In genomic region chr7:133480868-133481267, GRCh38 we compare ENCODE assay signal across 23 cellular contexts.
DNase-seq lines count a peak whose midpoint lies in the region; ATAC-seq and TF ChIP-seq lines count a peak whose summit lies in the region.
"Had no signal": no experiment of that assay in that cellular context is flagged by ENCODE, and none has a peak within 500 bp of the region (broad histone marks: within the 10 kb centered on the region; RNA-seq: fewer than 3 reads in every experiment).

No MANE protein-coding gene starts in this region.

- peaks cover 22 to 58% (median 33%) of the 10 kb centered on the region in 4 donors for H3K4me1 Mint-ChIP-seq in CD4-positive, CD25-positive, alpha-beta regulatory T cell
- peaks cover 67% of the 10 kb centered on the region for H3K4me1 Mint-ChIP-seq in activated T-helper 2 cell treated with anti-CD3 and anti-CD28 coated beads, Interferon-gamma antibody, Interleukin-2, Interleukin-4, amounts not matched to agents 10 μg/mL and 5 μg/mL and 100 μg/mL, durations not matched to agents 14 hours and 24 hours and 36 hours (ENCODE audit: low read depth)
- H3K4me1 Mint-ChIP-seq in natural killer cell treated with Interleukin-12 subunit alpha and Interleukin-12 subunit beta and Interleukin-15 and Interleukin-18, amount 100 ng/mL, for 72 hours (ENCODE audit: low read depth in 2 of 2): peaks cover 65 to 76% of the 10 kb centered on the region in 2 donors

- H3K27me3 ChIP-seq in CD4-positive, CD25-positive, alpha-beta regulatory T cell (ENCODE audit: control insufficient read depth, insufficient read depth, low read length): no peaks in the 10 kb centered on the region
- H3K27me3 ChIP-seq in DND-41 (ENCODE audit: insufficient read depth, low read length, poor library complexity): no peaks in the 10 kb centered on the region

- no peak overlapping the region for H3K4me3 Mint-ChIP-seq in CD4-positive, CD25-positive, alpha-beta regulatory T cell
- peak overlapping the region; percentile 11 for H3K4me3 Mint-ChIP-seq in activated T-helper 2 cell treated with anti-CD3 and anti-CD28 coated beads, Interferon-gamma antibody, Interleukin-2, Interleukin-4, amounts not matched to agents 10 μg/mL and 5 μg/mL and 100 μg/mL, durations not matched to agents 14 hours and 24 hours and 36 hours (ENCODE audit: low read depth)
- peak overlapping the region; percentile 57 for H3K4me3 Mint-ChIP-seq in natural killer cell treated with Interleukin-12 subunit alpha and Interleukin-12 subunit beta and Interleukin-15 and Interleukin-18, amount 100 ng/mL, for 72 hours
- H3K4me3 Mint-ChIP-seq: HFFc6 had no signal

- no peaks in the 10 kb centered on the region for H3K27me3 Mint-ChIP-seq in CD4-positive, CD25-positive, alpha-beta regulatory T cell
- no peaks in the 10 kb centered on the region for H3K27me3 Mint-ChIP-seq in activated T-helper 2 cell treated with anti-CD3 and anti-CD28 coated beads, Interferon-gamma antibody, Interleukin-2, Interleukin-4, amounts not matched to agents 10 μg/mL and 5 μg/mL and 100 μg/mL, durations not matched to agents 14 hours and 24 hours and 36 hours (ENCODE audit: low read depth)
- no peaks in the 10 kb centered on the region for H3K27me3 Mint-ChIP-seq in natural killer cell treated with Interleukin-12 subunit alpha and Interleukin-12 subunit beta and Interleukin-15 and Interleukin-18, amount 100 ng/mL, for 72 hours

- no peak for TF ChIP-seq CTCF in DND-41 (IDR thresholded peaks at IDR 0.05; ENCODE audit: borderline replicate concordance, extremely low read depth, low read length, poor library complexity, severe bottlenecking)

- H3K9ac ChIP-seq in DND-41 (ENCODE audit: low read depth, low read length): peak overlapping the region; percentile 70
- H3K9ac ChIP-seq: SK-N-SH had no signal

- no peak overlapping the region for H2AFZ ChIP-seq in DND-41 (ENCODE audit: low read depth, low read length)

- peaks cover 25% of the 10 kb centered on the region for H3K4me1 ChIP-seq in CD4-positive, CD25-positive, alpha-beta regulatory T cell (ENCODE audit: control insufficient read depth, insufficient read depth, low read length, poor library complexity, severe bottlenecking)
- H3K4me1 ChIP-seq in DND-41 (ENCODE audit: insufficient read depth, low read length): peaks cover 82% of the 10 kb centered on the region
- H3K4me1 ChIP-seq: A549, Caco-2 had no signal

- no peak for DNase-seq in CD4-positive, CD25-positive, alpha-beta regulatory T cell
- DNase-seq in DND-41 (peak; percentile 43), NCI-H1694 (lab: John Stamatoyannopoulos, UW) (no peak), AML-193 (lab: John Stamatoyannopoulos, UW) (no peak)
- no peak for DNase-seq in activated T-helper 2 cell treated with anti-CD3 and anti-CD28 coated beads, Interferon-gamma antibody, Interleukin-2, Interleukin-4, amounts not matched to agents 10 μg/mL and 5 μg/mL and 100 μg/mL, durations not matched to agents 14 hours and 24 hours and 36 hours (ENCODE audit: low spot score)
- DNase-seq in natural killer cell treated with Interleukin-12 subunit alpha and Interleukin-12 subunit beta and Interleukin-15 and Interleukin-18, amount 100 ng/mL, for 72 hours (ENCODE audit: low spot score): no peak
- DNase-seq: Caco-2, DMS 273 treated with DMSO at 0.1 percent for 48 hours, GOT3, HFFc6, KG1, NCI-H1048, NCI-H1417, NCI-H1694 treated with DMSO at 0.1 percent for 48 hours, NCI-H2081 treated with DMSO at 0.1 percent for 48 hours, NCI-H2171, NCI-H345, NCI-H510A treated with DMSO at 0.1 percent for 48 hours, NCI-H748 treated with DMSO at 0.1 percent for 48 hours, SK-N-SH had no signal

- peak overlapping the region; percentile 68 for H3K4me2 ChIP-seq in DND-41 (ENCODE audit: insufficient read depth, low read length)
- H3K4me2 ChIP-seq: A549, SK-N-SH had no signal

- peaks cover 0 to 2% (median 0%) of the 10 kb centered on the region in 7 donors for H3K9me3 Mint-ChIP-seq in CD4-positive, CD25-positive, alpha-beta regulatory T cell
- H3K9me3 Mint-ChIP-seq in activated T-helper 2 cell treated with anti-CD3 and anti-CD28 coated beads, Interferon-gamma antibody, Interleukin-2, Interleukin-4, amounts not matched to agents 10 μg/mL and 5 μg/mL and 100 μg/mL, durations not matched to agents 14 hours and 24 hours and 36 hours: no peaks in the 10 kb centered on the region
- peaks cover 2% of the 10 kb centered on the region for H3K9me3 Mint-ChIP-seq in natural killer cell treated with Interleukin-12 subunit alpha and Interleukin-12 subunit beta and Interleukin-15 and Interleukin-18, amount 100 ng/mL, for 72 hours
- H3K9me3 Mint-ChIP-seq: HFFc6 had no signal

- intact Hi-C loops in activated T-helper 2 cell treated with anti-CD3 and anti-CD28 coated beads, Interferon-gamma antibody, Interleukin-2, Interleukin-4, amounts not matched to agents 10 μg/mL and 5 μg/mL and 100 μg/mL, durations not matched to agents 14 hours and 24 hours and 36 hours (cut with micrococcal nuclease): no loop called here

- peaks cover 8% of the 10 kb centered on the region for H3K36me3 ChIP-seq in CD4-positive, CD25-positive, alpha-beta regulatory T cell (ENCODE audit: control insufficient read depth, insufficient read depth, low read length)
- H3K36me3 ChIP-seq in DND-41 (ENCODE audit: insufficient read depth, low read length): peaks cover 28% of the 10 kb centered on the region
- H3K36me3 ChIP-seq: HAP-1 had no signal

- no peaks in the 10 kb centered on the region for H3K9me3 ChIP-seq in CD4-positive, CD25-positive, alpha-beta regulatory T cell (ENCODE audit: control insufficient read depth in 2 of 2, low read length in 2 of 2)
- no peaks in the 10 kb centered on the region for H3K9me3 ChIP-seq in DND-41 (ENCODE audit: insufficient read depth, low read length, severe bottlenecking)
- H3K9me3 ChIP-seq: A549, Caco-2, HAP-1, SK-N-SH had no signal

- peaks cover 24% of the 10 kb centered on the region for H3K36me3 Mint-ChIP-seq in CD4-positive, CD25-positive, alpha-beta regulatory T cell
- H3K36me3 Mint-ChIP-seq in activated T-helper 2 cell treated with anti-CD3 and anti-CD28 coated beads, Interferon-gamma antibody, Interleukin-2, Interleukin-4, amounts not matched to agents 10 μg/mL and 5 μg/mL and 100 μg/mL, durations not matched to agents 14 hours and 24 hours and 36 hours (ENCODE audit: low read depth): peaks cover 49% of the 10 kb centered on the region
- H3K36me3 Mint-ChIP-seq in natural killer cell treated with Interleukin-12 subunit alpha and Interleukin-12 subunit beta and Interleukin-15 and Interleukin-18, amount 100 ng/mL, for 72 hours: no peaks in the 10 kb centered on the region

- no peak overlapping the region for H3K4me3 ChIP-seq in CD4-positive, CD25-positive, alpha-beta regulatory T cell (ENCODE audit: low read depth, low read length)
- H3K4me3 ChIP-seq in DND-41 (ENCODE audit: low read depth in 1 of 2, low read length in 2 of 2): peak overlapping the region in 1 of 2 experiments; percentile 55; a peak in 2 of 4 replicates
- H3K4me3 ChIP-seq: A549, HAP-1 had no signal

- H3K27ac ChIP-seq in CD4-positive, CD25-positive, alpha-beta regulatory T cell (ENCODE audit: insufficient read depth, low read length, poor library complexity, severe bottlenecking): no peak overlapping the region
- H3K27ac ChIP-seq in DND-41 (ENCODE audit: low read length): peak overlapping the region; percentile 98
- H3K27ac ChIP-seq: A549 had no signal

- H3K79me2 ChIP-seq in DND-41 (ENCODE audit: insufficient read depth, low read length): peaks cover 46% of the 10 kb centered on the region

- peak overlapping the region in 2 of 3 donors; percentile 59 to 93 for H3K27ac Mint-ChIP-seq in CD4-positive, CD25-positive, alpha-beta regulatory T cell
- peak overlapping the region; percentile 73 for H3K27ac Mint-ChIP-seq in activated T-helper 2 cell treated with anti-CD3 and anti-CD28 coated beads, Interferon-gamma antibody, Interleukin-2, Interleukin-4, amounts not matched to agents 10 μg/mL and 5 μg/mL and 100 μg/mL, durations not matched to agents 14 hours and 24 hours and 36 hours
- peak overlapping the region in 1 of 2 donors; percentile 13 for H3K27ac Mint-ChIP-seq in natural killer cell treated with Interleukin-12 subunit alpha and Interleukin-12 subunit beta and Interleukin-15 and Interleukin-18, amount 100 ng/mL, for 72 hours
- H3K27ac Mint-ChIP-seq: HFFc6 had no signal

- no peaks in the 10 kb centered on the region for H4K20me1 ChIP-seq in DND-41 (ENCODE audit: insufficient read depth, low read length)

- ATAC-seq in CD4-positive, CD25-positive, alpha-beta regulatory T cell (ENCODE audit: low read depth in 2 of 2): no peak
- ATAC-seq in DND-41 (ENCODE audit: insufficient read depth, low read depth) (no peak), HG03175 (IDR thresholded peaks at IDR 0.05; ENCODE audit: unreplicated experiment) (no peak)
- ATAC-seq in natural killer cell treated with Interleukin-12 subunit alpha and Interleukin-12 subunit beta and Interleukin-15 and Interleukin-18, amount 100 ng/mL, for 72 hours: peak in 1 of 2 donors; percentile 37
- ATAC-seq: A549 had no signal

Comparison
In these comparisons a context has a peak if more than half of its experiments do, and no peak if none do; other contexts are left out.
1. H3K4me3 Mint-ChIP-seq: peak in activated T-helper 2 cell treated with anti-CD3 and anti-CD28 coated beads, Interferon-gamma antibody, Interleukin-2, Interleukin-4, amounts not matched to agents 10 μg/mL and 5 μg/mL and 100 μg/mL, durations not matched to agents 14 hours and 24 hours and 36 hours (single experiment) and natural killer cell treated with Interleukin-12 subunit alpha and Interleukin-12 subunit beta and Interleukin-15 and Interleukin-18, amount 100 ng/mL, for 72 hours (single experiment); none in CD4-positive, CD25-positive, alpha-beta regulatory T cell (0 of 4).